In genomic region chr3:194782767-194783404, GRCh38 we compare ENCODE assay signal across 16 cellular contexts.
DNase-seq lines count a peak whose midpoint lies in the region; ATAC-seq and TF ChIP-seq lines count a peak whose summit lies in the region.
"Had no signal": no experiment of that assay in that cellular context is flagged by ENCODE, and none has a peak within 500 bp of the region (broad histone marks: within the 10 kb centered on the region; RNA-seq: fewer than 3 reads in every experiment).

No MANE protein-coding gene starts in this region.

- peak; percentile 7 to 16 for DNase-seq in SHP77 (lab: John Stamatoyannopoulos, UW)
- no peak for DNase-seq in SHP77 treated with DMSO at 0.1 percent for 48 hours (lab: John Stamatoyannopoulos, UW)
- peak; percentile 76 for DNase-seq in astrocyte of the spinal cord (ENCODE audit: low read depth, low spot score)
- DNase-seq in kidney glomerular epithelial cell (lab: John Stamatoyannopoulos, UW) = peak; percentile 69
- DNase-seq in type B pancreatic cell (ENCODE audit: extremely low spot score, unreplicated experiment) = no peak
- no peak for DNase-seq in NCI-H82 (lab: John Stamatoyannopoulos, UW)
- DNase-seq in BE2C = no peak
- DNase-seq: DMS 273 treated with DMSO at 0.1 percent for 48 hours; foreskin keratinocyte; H9; naive thymus-derived CD4-positive, alpha-beta T cell; NCI-H446; SIG-M5; trophoblast cell had no signal

- H3K27me3 ChIP-seq in BE2C = no peaks in the 10 kb centered on the region

- no peak for ATAC-seq in GM18511 (IDR thresholded peaks at IDR 0.05; ENCODE audit: unreplicated experiment)
- ATAC-seq: activated naive CD4-positive, alpha-beta T cell treated with anti-CD3 and anti-CD28 coated beads, Interleukin-2, amount 50 U/mL, for 72 hours; foreskin keratinocyte; naive thymus-derived CD4-positive, alpha-beta T cell had no signal

- H3K36me3 ChIP-seq in BE2C = no peaks in the 10 kb centered on the region

- peak overlapping the region; percentile 1 for H3K4me3 Mint-ChIP-seq in type B pancreatic cell
- H3K4me3 Mint-ChIP-seq: H9; naive thymus-derived CD4-positive, alpha-beta T cell had no signal

- in situ Hi-C loops in astrocyte of the spinal cord (cut with HindIII; ENCODE audit: low sequenced_read_pairs) = no loop called here

- H3K27me3 Mint-ChIP-seq in type B pancreatic cell = peaks cover 20% of the 10 kb centered on the region

- H3K4me1 ChIP-seq in BE2C = no peaks in the 10 kb centered on the region
- H3K4me1 ChIP-seq: foreskin keratinocyte had no signal

- no peak for TF ChIP-seq CTCF in astrocyte of the spinal cord (IDR thresholded peaks at IDR 0.05; ENCODE audit: low read depth, low read length)
- no peak for TF ChIP-seq CTCF in type B pancreatic cell (conservative IDR thresholded peaks at IDR 0.05)
- TF ChIP-seq CTCF in BE2C (IDR thresholded peaks at IDR 0.05; ENCODE audit: low read depth, low read length) = no peak

- no peaks in the 10 kb centered on the region for H3K9me3 Mint-ChIP-seq in type B pancreatic cell
- H3K9me3 Mint-ChIP-seq: activated naive CD4-positive, alpha-beta T cell treated with anti-CD3 and anti-CD28 coated beads, Interleukin-2, amount 50 U/mL, for 72 hours; naive thymus-derived CD4-positive, alpha-beta T cell had no signal

- no peaks in the 10 kb centered on the region for H3K9me3 ChIP-seq in BE2C

- peaks cover 21% of the 10 kb centered on the region for H3K4me1 Mint-ChIP-seq in type B pancreatic cell (ENCODE audit: unreplicated experiment)
- H3K4me1 Mint-ChIP-seq: naive thymus-derived CD4-positive, alpha-beta T cell had no signal

- H3K27ac Mint-ChIP-seq in type B pancreatic cell = peak overlapping the region; percentile 13
- H3K27ac Mint-ChIP-seq: activated naive CD4-positive, alpha-beta T cell treated with anti-CD3 and anti-CD28 coated beads, Interleukin-2, amount 50 U/mL, for 72 hours; H9 had no signal

- H3K4me3 ChIP-seq in astrocyte of the spinal cord (ENCODE audit: low read depth, low read length) (no peak overlapping the region), BE2C (ENCODE audit: low read depth, low read length) (no peak overlapping the region)

- no peaks in the 10 kb centered on the region for H3K36me3 Mint-ChIP-seq in type B pancreatic cell
- H3K36me3 Mint-ChIP-seq: activated naive CD4-positive, alpha-beta T cell treated with anti-CD3 and anti-CD28 coated beads, Interleukin-2, amount 50 U/mL, for 72 hours; naive thymus-derived CD4-positive, alpha-beta T cell had no signal

Comparison
In these comparisons a context has a peak if more than half of its experiments do, and no peak if none do; other contexts are left out.
1. DNase-seq: peak in SHP77 (2 of 2), astrocyte of the spinal cord (single experiment) and kidney glomerular epithelial cell (single experiment); none in SHP77 treated with DMSO at 0.1 percent for 48 hours (single experiment), type B pancreatic cell (single experiment), NCI-H82 (single experiment) and BE2C (single experiment).